ENCODE assay signal across 2 cellular contexts in genomic region chr21:45308211-45309068, GRCh38.
A peak's percentile ranks its signal among the peaks of the same experiment; 100 is the strongest.
TF ChIP-seq lines count a peak whose summit lies in the region.

No MANE protein-coding gene starts in this region.

TF ChIP-seq in K562, 482 proteins besides CTCF, POLR2A, EP300 and RAD21 (continues in another document):
- no peak for TF ChIP-seq CXXC5 (CRISPR knock-in tag; IDR thresholded peaks at IDR 0.05)
- 0 out of 2 replicates have a peak, but pooled peaks have one; percentile 0 for TF ChIP-seq GABPB1 (CRISPR knock-in tag; IDR thresholded peaks at IDR 0.05)
- TF ChIP-seq ARID4B (CRISPR knock-in tag; IDR thresholded peaks at IDR 0.05): peak; percentile 43; the same call in 1 of the 2 replicates
- TF ChIP-seq, protein P1, sequence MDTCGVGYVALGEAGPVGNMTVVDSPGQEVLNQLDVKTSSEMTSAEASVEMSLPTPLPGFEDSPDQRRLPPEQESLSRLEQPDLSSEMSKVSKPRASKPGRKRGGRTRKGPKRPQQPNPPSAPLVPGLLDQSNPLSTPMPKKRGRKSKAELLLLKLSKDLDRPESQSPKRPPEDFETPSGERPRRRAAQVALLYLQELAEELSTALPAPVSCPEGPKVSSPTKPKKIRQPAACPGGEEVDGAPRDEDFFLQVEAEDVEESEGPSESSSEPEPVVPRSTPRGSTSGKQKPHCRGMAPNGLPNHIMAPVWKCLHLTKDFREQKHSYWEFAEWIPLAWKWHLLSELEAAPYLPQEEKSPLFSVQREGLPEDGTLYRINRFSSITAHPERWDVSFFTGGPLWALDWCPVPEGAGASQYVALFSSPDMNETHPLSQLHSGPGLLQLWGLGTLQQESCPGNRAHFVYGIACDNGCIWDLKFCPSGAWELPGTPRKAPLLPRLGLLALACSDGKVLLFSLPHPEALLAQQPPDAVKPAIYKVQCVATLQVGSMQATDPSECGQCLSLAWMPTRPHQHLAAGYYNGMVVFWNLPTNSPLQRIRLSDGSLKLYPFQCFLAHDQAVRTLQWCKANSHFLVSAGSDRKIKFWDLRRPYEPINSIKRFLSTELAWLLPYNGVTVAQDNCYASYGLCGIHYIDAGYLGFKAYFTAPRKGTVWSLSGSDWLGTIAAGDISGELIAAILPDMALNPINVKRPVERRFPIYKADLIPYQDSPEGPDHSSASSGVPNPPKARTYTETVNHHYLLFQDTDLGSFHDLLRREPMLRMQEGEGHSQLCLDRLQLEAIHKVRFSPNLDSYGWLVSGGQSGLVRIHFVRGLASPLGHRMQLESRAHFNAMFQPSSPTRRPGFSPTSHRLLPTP (IDR thresholded peaks at IDR 0.05; ENCODE audit: borderline replicate concordance, extremely low read depth, insufficient read length): no peak
- TF ChIP-seq JUN (IDR thresholded peaks at IDR 0.05; ENCODE audit: borderline replicate concordance, low read depth, low read length): no peak
- no peak for TF ChIP-seq JUN (CRISPR knock-in tag; IDR thresholded peaks at IDR 0.05; ENCODE audit: borderline replicate concordance)
- TF ChIP-seq EP400 (IDR thresholded peaks at IDR 0.05): no peak
- TF ChIP-seq ZNF76 (CRISPR knock-in tag; IDR thresholded peaks at IDR 0.05; ENCODE audit: borderline replicate concordance): no peak
- no peak for TF ChIP-seq ZNF212 (CRISPR knock-in tag; IDR thresholded peaks at IDR 0.05)
- TF ChIP-seq XRCC4 (IDR thresholded peaks at IDR 0.05; ENCODE audit: extremely low read depth, insufficient read depth, insufficient read length): no peak
- no peak for TF ChIP-seq ZSCAN32 (CRISPR knock-in tag; IDR thresholded peaks at IDR 0.05)
- TF ChIP-seq ZNF511 (CRISPR knock-in tag; IDR thresholded peaks at IDR 0.05): 0 out of 2 replicates have a peak, but pooled peaks have one; percentile 14
- no peak for TF ChIP-seq TRIM24 (IDR thresholded peaks at IDR 0.05)
- TF ChIP-seq HDAC1 (IDR thresholded peaks at IDR 0.05): no peak
- 0 out of 4 replicates have a peak, but pooled peaks of 1 of the 2 experiments have one; percentile 7 for TF ChIP-seq SRF (CRISPR knock-in tag; IDR thresholded peaks at IDR 0.05)
- TF ChIP-seq ZBTB49 (CRISPR knock-in tag; IDR thresholded peaks at IDR 0.05; ENCODE audit: borderline replicate concordance): no peak
- TF ChIP-seq HNRNPL (IDR thresholded peaks at IDR 0.05; ENCODE audit: low read depth, low read length): no peak
- TF ChIP-seq BHLHE40 (IDR thresholded peaks at IDR 0.05; ENCODE audit: low read length): 0 out of 2 replicates have a peak, but pooled peaks have one; percentile 9
- peak; percentile 51 for TF ChIP-seq CEBPB (tag; IDR thresholded peaks at IDR 0.05)
- no peak for TF ChIP-seq TRIM28 (IDR thresholded peaks at IDR 0.05)

TF ChIP-seq in HepG2, 621 proteins besides CTCF, POLR2A, EP300 and RAD21 (continues in another document):
- TF ChIP-seq SALL2 (CRISPR knock-in tag; IDR thresholded peaks at IDR 0.05): peak; percentile 70; the same call in 1 of the 2 replicates
- peak; percentile 70; the same call in 1 of the 2 replicates for TF ChIP-seq ZNF124 (CRISPR knock-in tag; IDR thresholded peaks at IDR 0.05)
- TF ChIP-seq TFE3 (CRISPR knock-in tag; IDR thresholded peaks at IDR 0.05): 0 out of 2 replicates have a peak, but pooled peaks have one; percentile 35
- TF ChIP-seq ZBTB7B (CRISPR knock-in tag; IDR thresholded peaks at IDR 0.05): peak; percentile 85
- TF ChIP-seq, protein P2, sequence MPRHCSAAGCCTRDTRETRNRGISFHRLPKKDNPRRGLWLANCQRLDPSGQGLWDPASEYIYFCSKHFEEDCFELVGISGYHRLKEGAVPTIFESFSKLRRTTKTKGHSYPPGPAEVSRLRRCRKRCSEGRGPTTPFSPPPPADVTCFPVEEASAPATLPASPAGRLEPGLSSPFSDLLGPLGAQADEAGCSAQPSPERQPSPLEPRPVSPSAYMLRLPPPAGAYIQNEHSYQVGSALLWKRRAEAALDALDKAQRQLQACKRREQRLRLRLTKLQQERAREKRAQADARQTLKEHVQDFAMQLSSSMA (CRISPR knock-in tag; IDR thresholded peaks at IDR 0.05): peak; percentile 38; the same call in 1 of the 2 replicates
- TF ChIP-seq, protein P3, sequence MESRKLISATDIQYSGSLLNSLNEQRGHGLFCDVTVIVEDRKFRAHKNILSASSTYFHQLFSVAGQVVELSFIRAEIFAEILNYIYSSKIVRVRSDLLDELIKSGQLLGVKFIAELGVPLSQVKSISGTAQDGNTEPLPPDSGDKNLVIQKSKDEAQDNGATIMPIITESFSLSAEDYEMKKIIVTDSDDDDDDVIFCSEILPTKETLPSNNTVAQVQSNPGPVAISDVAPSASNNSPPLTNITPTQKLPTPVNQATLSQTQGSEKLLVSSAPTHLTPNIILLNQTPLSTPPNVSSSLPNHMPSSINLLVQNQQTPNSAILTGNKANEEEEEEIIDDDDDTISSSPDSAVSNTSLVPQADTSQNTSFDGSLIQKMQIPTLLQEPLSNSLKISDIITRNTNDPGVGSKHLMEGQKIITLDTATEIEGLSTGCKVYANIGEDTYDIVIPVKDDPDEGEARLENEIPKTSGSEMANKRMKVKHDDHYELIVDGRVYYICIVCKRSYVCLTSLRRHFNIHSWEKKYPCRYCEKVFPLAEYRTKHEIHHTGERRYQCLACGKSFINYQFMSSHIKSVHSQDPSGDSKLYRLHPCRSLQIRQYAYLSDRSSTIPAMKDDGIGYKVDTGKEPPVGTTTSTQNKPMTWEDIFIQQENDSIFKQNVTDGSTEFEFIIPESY (CRISPR knock-in tag; IDR thresholded peaks at IDR 0.05): 0 out of 2 replicates have a peak, but pooled peaks have one; percentile 22
- no peak for TF ChIP-seq JUN (CRISPR knock-in tag; IDR thresholded peaks at IDR 0.05)
- TF ChIP-seq ZNF121 (CRISPR knock-in tag; IDR thresholded peaks at IDR 0.05): peak; percentile 93
- TF ChIP-seq NRL (CRISPR knock-in tag; IDR thresholded peaks at IDR 0.05; ENCODE audit: borderline replicate concordance): peak; percentile 58; the same call in 1 of the 2 replicates
- 0 out of 2 replicates have a peak, but pooled peaks have one; percentile 59 for TF ChIP-seq PCBP1 (IDR thresholded peaks at IDR 0.05; ENCODE audit: borderline replicate concordance, low read depth, low read length)
- TF ChIP-seq SMAD9 (CRISPR knock-in tag; IDR thresholded peaks at IDR 0.05): no peak
- no peak for TF ChIP-seq FOXO4 (CRISPR knock-in tag; conservative IDR thresholded peaks at IDR 0.05)
- peak; percentile 55; the same call in 1 of the 2 replicates for TF ChIP-seq HMG20A (CRISPR knock-in tag; IDR thresholded peaks at IDR 0.05; ENCODE audit: borderline replicate concordance)
- TF ChIP-seq SSRP1 (CRISPR knock-in tag; IDR thresholded peaks at IDR 0.05): no peak
- no peak; the same call in 1 of the 2 replicates for TF ChIP-seq BORCS8-MEF2B (CRISPR knock-in tag; IDR thresholded peaks at IDR 0.05)
- peak; percentile 70 for TF ChIP-seq DMAP1 (CRISPR knock-in tag; IDR thresholded peaks at IDR 0.05)
- peak; percentile 94 for TF ChIP-seq HNF4A (CRISPR knock-in tag; IDR thresholded peaks at IDR 0.05)
- no peak for TF ChIP-seq ZNF607 (CRISPR knock-in tag; IDR thresholded peaks at IDR 0.05; ENCODE audit: borderline replicate concordance)
- TF ChIP-seq ZNF503 (CRISPR knock-in tag; IDR thresholded peaks at IDR 0.05): peak; percentile 47; the same call in 1 of the 2 replicates
- peak; percentile 90 for TF ChIP-seq UBTF (CRISPR knock-in tag; IDR thresholded peaks at IDR 0.05)
- no peak for TF ChIP-seq FOXP1 (IDR thresholded peaks at IDR 0.05)
- TF ChIP-seq FOXP1 (CRISPR knock-in tag; IDR thresholded peaks at IDR 0.05): peak; percentile 81
- peak; percentile 63; the same call in 1 of the 2 replicates for TF ChIP-seq ZNF160 (CRISPR knock-in tag; IDR thresholded peaks at IDR 0.05)
- TF ChIP-seq MTF2 (CRISPR knock-in tag; IDR thresholded peaks at IDR 0.05; ENCODE audit: borderline replicate concordance): no peak
- no peak for TF ChIP-seq NFE2L2 (IDR thresholded peaks at IDR 0.05; ENCODE audit: low read length)
- TF ChIP-seq ZNF775 (CRISPR knock-in tag; IDR thresholded peaks at IDR 0.05; ENCODE audit: borderline replicate concordance): no peak
- TF ChIP-seq ZXDC (CRISPR knock-in tag; IDR thresholded peaks at IDR 0.05): no peak; the same call in 1 of the 2 replicates
- TF ChIP-seq PAX8 (CRISPR knock-in tag; IDR thresholded peaks at IDR 0.05; ENCODE audit: borderline replicate concordance): 0 out of 2 replicates have a peak, but pooled peaks have one; percentile 57
- TF ChIP-seq FOSL2 (CRISPR knock-in tag; IDR thresholded peaks at IDR 0.05): no peak; the same call in 1 of the 2 replicates
- no peak; the same call in 1 of the 2 replicates for TF ChIP-seq JUND (CRISPR knock-in tag; IDR thresholded peaks at IDR 0.05)
- peak; percentile 70; the same call in 1 of the 2 replicates for TF ChIP-seq ZNF431 (CRISPR knock-in tag; IDR thresholded peaks at IDR 0.05; ENCODE audit: borderline replicate concordance, low read depth)
- no peak for TF ChIP-seq ZNF253 (CRISPR knock-in tag; IDR thresholded peaks at IDR 0.05; ENCODE audit: borderline replicate concordance)
- TF ChIP-seq MIER3 (CRISPR knock-in tag; IDR thresholded peaks at IDR 0.05; ENCODE audit: borderline replicate concordance): peak; percentile 47; the same call in 1 of the 2 replicates
- TF ChIP-seq ZSCAN5A (CRISPR knock-in tag; IDR thresholded peaks at IDR 0.05; ENCODE audit: borderline replicate concordance): no peak
- no peak for TF ChIP-seq SATB2 (CRISPR knock-in tag; IDR thresholded peaks at IDR 0.05)
